ENCODE assay signal across 12 cellular contexts in the genomic region with DNA sequence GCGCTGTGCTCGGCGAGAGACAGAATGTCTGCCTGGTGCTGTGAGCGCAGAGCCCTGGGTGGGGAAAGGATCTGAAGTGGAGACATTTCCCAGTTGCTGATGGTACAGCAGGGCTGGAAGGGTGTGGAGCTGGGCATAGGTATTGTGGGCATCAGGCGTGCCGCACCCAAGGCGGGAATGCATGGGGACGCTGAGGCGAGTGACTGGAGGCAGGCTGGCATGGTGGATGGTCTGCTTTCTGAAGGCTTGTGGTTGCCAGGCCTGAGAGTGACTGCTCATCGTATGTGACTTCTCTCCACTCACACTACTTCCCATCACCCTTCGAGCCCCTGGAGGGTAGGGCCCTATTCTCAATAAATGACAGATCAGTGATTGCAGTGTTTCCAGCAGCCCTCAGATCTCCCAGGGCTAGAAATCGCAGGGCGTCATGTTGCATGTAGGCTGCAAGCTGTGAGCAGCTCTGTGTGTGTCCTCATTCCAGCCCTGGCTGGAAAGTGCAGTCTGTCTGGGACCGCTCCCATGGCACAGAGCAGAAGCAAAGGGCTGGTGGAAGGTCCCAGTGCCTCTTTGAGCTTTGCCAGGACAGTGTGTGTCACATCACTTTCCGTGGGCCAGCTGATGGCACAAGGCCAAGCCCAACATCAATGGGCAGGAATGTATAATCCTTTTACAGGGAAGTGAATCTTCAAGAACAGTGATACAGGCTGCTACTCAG.
DNase-seq lines count a peak whose midpoint lies in the region; ATAC-seq, FAIRE-seq and TF ChIP-seq lines count a peak whose summit lies in the region.
"Had no signal": no experiment of that assay in that cellular context is flagged by ENCODE, and none has a peak within 500 bp of the region (broad histone marks: within the 10 kb centered on the region; RNA-seq: fewer than 3 reads in every experiment).

No MANE protein-coding gene starts in this region.

- H2AFZ ChIP-seq in ACC112 (ENCODE audit: low read length, unreplicated experiment) = peak overlapping the region; percentile 25
- no peak overlapping the region for H2AFZ ChIP-seq in H1 (ENCODE audit: low read length)

- peaks cover 0 to 8% of the 10 kb centered on the region in 2 experiments; a peak in 2 of 4 replicates for H3K9me3 ChIP-seq in H1 (ENCODE audit: insufficient read depth in 2 of 2, low read depth in 1 of 2, low read length in 1 of 2)
- H3K9me3 ChIP-seq in mucosa of stomach (ENCODE audit: control insufficient read depth, low read length) = no peaks in the 10 kb centered on the region

- no peak overlapping the region for H2AK5ac ChIP-seq in H1 (ENCODE audit: low read depth, low read length)

- no peak for FAIRE-seq in H1 (lab: Jason Lieb, UNC)
- FAIRE-seq: K562 had no signal

- 90% methylated on average over 15 of the region's 15 CpGs; no CpG with 5 or more reads in 1 of the 2 experiments for WGBS in H1 (ENCODE audit: extremely low coverage in 1 of 2, insufficient coverage in 1 of 2, insufficient read length in 1 of 2, insufficient replicate concordance in 2 of 2, low coverage in 1 of 2, low lambda C conversion rate in 2 of 2, missing lambda C conversion rate in 1 of 2), 2 experiments

- H4K8ac ChIP-seq in H1 (ENCODE audit: extremely low read depth, insufficient read depth, low read length) = no peak overlapping the region

- no peak overlapping the region for H3K4ac ChIP-seq in H1 (replicated peaks; ENCODE audit: insufficient read length, low read depth, low read length)

- peaks cover 0 to 4% of the 10 kb centered on the region in 2 experiments for H4K20me1 ChIP-seq in H1 (replicated peaks in 1 of 2; ENCODE audit: control insufficient read depth in 1 of 2, insufficient read depth in 2 of 2, low read length in 2 of 2)

- H3K27me3 ChIP-seq in ACC112 (ENCODE audit: insufficient read depth, low read length) (no peaks in the 10 kb centered on the region), H1 (replicated peaks in 1 of 4; ENCODE audit: control insufficient read depth in 3 of 4, extremely low read depth in 1 of 4, insufficient read depth in 3 of 4, low read length in 3 of 4) (no peaks in the 10 kb centered on the region), mucosa of stomach (ENCODE audit: control insufficient read depth, insufficient read depth, low read length) (no peaks in the 10 kb centered on the region)

- H3K4me1 ChIP-seq in ACC112 (ENCODE audit: control insufficient read depth, insufficient read depth, low read length, unreplicated experiment) (peaks cover 26% of the 10 kb centered on the region), H1 (replicated peaks in 1 of 4; ENCODE audit: control insufficient read depth in 3 of 4, insufficient read depth in 4 of 4, low read length in 3 of 4) (peaks cover 0 to 8% (median 3%) of the 10 kb centered on the region in 4 experiments; a peak in 3 of 7 replicates), mucosa of stomach (ENCODE audit: control insufficient read depth, insufficient read depth, low read length) (peaks cover 37% of the 10 kb centered on the region)

- peak overlapping the region; percentile 61 for H2BK5ac ChIP-seq in H1 (ENCODE audit: low read depth, low read length)

- H3K36me3 ChIP-seq in ACC112 (ENCODE audit: insufficient read depth, low read length) = no peaks in the 10 kb centered on the region
- H3K36me3 ChIP-seq in H1 (ENCODE audit: control insufficient read depth in 2 of 4, insufficient read depth in 4 of 4, low read length in 3 of 4) = peaks cover 0 to 7% (median 0%) of the 10 kb centered on the region in 4 experiments; a peak in 1 of 8 replicates
- H3K36me3 ChIP-seq in mucosa of stomach (ENCODE audit: control insufficient read depth, insufficient read depth, low read length) = no peaks in the 10 kb centered on the region

- no peak overlapping the region for H4K91ac ChIP-seq in H1 (replicated peaks; ENCODE audit: insufficient read length, low read length)

- H3K4me3 ChIP-seq in ACC112 (ENCODE audit: low read depth, low read length) = peak overlapping the region; percentile 49; the same call in 1 of the 2 replicates
- H3K4me3 ChIP-seq in H1 (ENCODE audit: extremely low read depth in 1 of 4, insufficient read depth in 2 of 4, low read depth in 3 of 4, low read length in 4 of 4) = no peak overlapping the region
- H3K4me3 ChIP-seq in mucosa of stomach (ENCODE audit: low read length) = no peak overlapping the region
- H3K4me3 ChIP-seq: K562 had no signal

- H3K27ac ChIP-seq in ACC112 (ENCODE audit: low read depth, low read length) (peak overlapping the region; percentile 81), H1 (ENCODE audit: low read depth, low read length) (no peak overlapping the region)
- H3K27ac ChIP-seq: C4-2B had no signal

- no peak for TF ChIP-seq RAD21 in H1 (IDR thresholded peaks at IDR 0.05 in 1 of 2, conservative IDR thresholded peaks at IDR 0.05 in 1 of 2; ENCODE audit: low read depth in 2 of 2, low read length in 2 of 2)

- no peak for TF ChIP-seq POLR2A in H1 (IDR thresholded peaks at IDR 0.05; ENCODE audit: control extremely low read depth in 1 of 2, low read depth in 2 of 2, low read length in 2 of 2)

- H3K23me2 ChIP-seq in H1 (ENCODE audit: low read depth, low read length) = 0 out of 2 replicates have a peak, but pooled peaks cover 2% of the 10 kb centered on the region

- H2BK15ac ChIP-seq in H1 (ENCODE audit: low read length) = no peak overlapping the region

- CTCF ChIA-PET in H1 (lab: Charles Lee; ENCODE audit: partially characterized antibody) = interaction anchor here (0.6 to 1.1 kb wide), 3 partner anchors 32 to 1349 kb away, joined by 3 to 4 read pairs (median 3); no protein-coding TSS in a partner anchor

- no peak overlapping the region for H4K5ac ChIP-seq in H1 (ENCODE audit: insufficient read length, low read depth, low read length)

- no peak overlapping the region for H3K18ac ChIP-seq in H1 (ENCODE audit: extremely low read depth, low read length)

- no peak overlapping the region for H2BK12ac ChIP-seq in H1 (ENCODE audit: low read depth, low read length)

- H2BK120ac ChIP-seq in H1 (replicated peaks; ENCODE audit: low read depth, low read length) = no peak overlapping the region

- H3K23ac ChIP-seq in H1 (ENCODE audit: insufficient read length) = no peak overlapping the region

- no peak for ATAC-seq in stimulated activated naive CD8-positive, alpha-beta T cell treated with anti-CD3 and anti-CD28 coated beads, Interleukin-15, Interleukin-2, amounts not matched to agents 100 U/mL and 50 U/mL, for 24 hours
- no peak for ATAC-seq in HG03108 (IDR thresholded peaks at IDR 0.05; ENCODE audit: unreplicated experiment)
- ATAC-seq: K562, natural killer cell had no signal

- H3K9ac ChIP-seq in H1 (replicated peaks in 1 of 4; ENCODE audit: extremely low read depth in 1 of 4, low read depth in 3 of 4, low read length in 3 of 4) = no peak overlapping the region
- peak overlapping the region; percentile 7 for H3K9ac ChIP-seq in mucosa of stomach (ENCODE audit: low read length)

- no peak overlapping the region for H2BK20ac ChIP-seq in H1 (ENCODE audit: low read length)

- H3K56ac ChIP-seq in H1 (replicated peaks; ENCODE audit: insufficient read length, low read depth, low read length) = no peak overlapping the region

- TF ChIP-seq EP300 in H1 (IDR thresholded peaks at IDR 0.05; ENCODE audit: borderline replicate concordance in 1 of 2, low read depth in 2 of 2, low read length in 2 of 2) = no peak

- H3K14ac ChIP-seq in H1 (ENCODE audit: insufficient read length) = no peak overlapping the region

- H3K79me1 ChIP-seq in H1 (ENCODE audit: low read depth, low read length) = peaks cover 6% of the 10 kb centered on the region

- no peak overlapping the region for H3K4me2 ChIP-seq in H1 (ENCODE audit: insufficient read depth in 1 of 2, low read depth in 2 of 2, low read length in 2 of 2)

- TF ChIP-seq CTCF in H1 (IDR thresholded peaks at IDR 0.05; ENCODE audit: control extremely low read depth in 1 of 3, insufficient read depth in 1 of 3, low read depth in 1 of 3, low read length in 3 of 3) = no peak

- DNase-seq in LoVo (ENCODE audit: low spot score) = peak; percentile 59
- peak in 1 of 2 experiments; percentile 37 for DNase-seq in H1 (ENCODE audit: low read depth in 1 of 2, low spot score in 2 of 2)
- DNase-seq in stimulated activated naive CD8-positive, alpha-beta T cell treated with anti-CD3 and anti-CD28 coated beads, Interleukin-15, Interleukin-2, amounts not matched to agents 100 U/mL and 50 U/mL, for 24 hours = no peak
- no peak for DNase-seq in stimulated activated CD4-positive, alpha-beta T cell treated with anti-CD3 and anti-CD28 coated beads, Interleukin-2, amount 100 ng/mL, for 48 hours
- no peak for DNase-seq in NK-92 treated with Interleukin-12 subunit alpha and Interleukin-12 subunit beta, amount 100 ng/mL, for 24 hours (lab: John Stamatoyannopoulos, UW)
- DNase-seq: natural killer cell, T-helper 2 cell had no signal

- peaks cover 15% of the 10 kb centered on the region for H3K79me2 ChIP-seq in ACC112 (ENCODE audit: control insufficient read depth, insufficient read depth, low read length, unreplicated experiment)
- 0 out of 4 replicates have a peak, but pooled peaks cover 0 to 5% of the 10 kb centered on the region in 2 experiments for H3K79me2 ChIP-seq in H1 (ENCODE audit: control insufficient read depth in 1 of 2, insufficient read depth in 2 of 2, low read length in 2 of 2)

- POLR2A ChIA-PET in H1 (lab: Charles Lee; ENCODE audit: partially characterized antibody) = no interaction called here

TF ChIP-seq in H1, 55 proteins besides CTCF, POLR2A, EP300 and RAD21:
- TF ChIP-seq KDM5A (IDR thresholded peaks at IDR 0.05; ENCODE audit: low read length) (no peak), SUZ12 (IDR thresholded peaks at IDR 0.05; ENCODE audit: low read length) (no peak), SAP30 (IDR thresholded peaks at IDR 0.05; ENCODE audit: insufficient read depth, insufficient replicate concordance, low read length) (no peak), SP4 (IDR thresholded peaks at IDR 0.05; ENCODE audit: low read length) (no peak), CREB1 (IDR thresholded peaks at IDR 0.05) (no peak)
- TF ChIP-seq, protein P1, sequence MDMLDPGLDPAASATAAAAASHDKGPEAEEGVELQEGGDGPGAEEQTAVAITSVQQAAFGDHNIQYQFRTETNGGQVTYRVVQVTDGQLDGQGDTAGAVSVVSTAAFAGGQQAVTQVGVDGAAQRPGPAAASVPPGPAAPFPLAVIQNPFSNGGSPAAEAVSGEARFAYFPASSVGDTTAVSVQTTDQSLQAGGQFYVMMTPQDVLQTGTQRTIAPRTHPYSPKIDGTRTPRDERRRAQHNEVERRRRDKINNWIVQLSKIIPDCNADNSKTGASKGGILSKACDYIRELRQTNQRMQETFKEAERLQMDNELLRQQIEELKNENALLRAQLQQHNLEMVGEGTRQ (IDR thresholded peaks at IDR 0.05; ENCODE audit: low read length) = no peak
